1 cellular context compared by ENCODE assay signal in genomic region chr11:44758996-44759395, GRCh38.
TF ChIP-seq lines count a peak whose summit lies in the region.

No MANE protein-coding gene starts in this region.

TF ChIP-seq in HepG2, 621 proteins besides CTCF, POLR2A, EP300 and RAD21 (continued from another document):
- TF ChIP-seq HMGXB3 (CRISPR knock-in tag; IDR thresholded peaks at IDR 0.05; ENCODE audit: borderline replicate concordance): no peak
- TF ChIP-seq ZBTB44 (CRISPR knock-in tag; IDR thresholded peaks at IDR 0.05): no peak
- no peak for TF ChIP-seq ZNF615 (CRISPR knock-in tag; IDR thresholded peaks at IDR 0.05; ENCODE audit: borderline replicate concordance)
- no peak for TF ChIP-seq ZGPAT (CRISPR knock-in tag; IDR thresholded peaks at IDR 0.05)
- no peak for TF ChIP-seq ETS1 (CRISPR knock-in tag; IDR thresholded peaks at IDR 0.05)
- TF ChIP-seq ZSCAN20 (CRISPR knock-in tag; IDR thresholded peaks at IDR 0.05; ENCODE audit: borderline replicate concordance): no peak
- TF ChIP-seq ZNF329 (CRISPR knock-in tag; IDR thresholded peaks at IDR 0.05; ENCODE audit: low read depth): no peak
- no peak for TF ChIP-seq NBN (conservative IDR thresholded peaks at IDR 0.05)
- no peak for TF ChIP-seq NFATC3 (CRISPR knock-in tag; IDR thresholded peaks at IDR 0.05)
- TF ChIP-seq ZNF33B (CRISPR knock-in tag; IDR thresholded peaks at IDR 0.05): no peak
- TF ChIP-seq ZBTB3 (CRISPR knock-in tag; IDR thresholded peaks at IDR 0.05; ENCODE audit: borderline replicate concordance, low read depth): no peak
- no peak for TF ChIP-seq ZNF569 (CRISPR knock-in tag; IDR thresholded peaks at IDR 0.05; ENCODE audit: borderline replicate concordance)
- TF ChIP-seq ZNF512B (CRISPR knock-in tag; IDR thresholded peaks at IDR 0.05; ENCODE audit: borderline replicate concordance): no peak
- TF ChIP-seq ZNF414 (CRISPR knock-in tag; IDR thresholded peaks at IDR 0.05): no peak
- no peak for TF ChIP-seq TRIM22 (IDR thresholded peaks at IDR 0.05)
